Comparison of ENCODE assay signal across 21 cellular contexts in the genomic region with DNA sequence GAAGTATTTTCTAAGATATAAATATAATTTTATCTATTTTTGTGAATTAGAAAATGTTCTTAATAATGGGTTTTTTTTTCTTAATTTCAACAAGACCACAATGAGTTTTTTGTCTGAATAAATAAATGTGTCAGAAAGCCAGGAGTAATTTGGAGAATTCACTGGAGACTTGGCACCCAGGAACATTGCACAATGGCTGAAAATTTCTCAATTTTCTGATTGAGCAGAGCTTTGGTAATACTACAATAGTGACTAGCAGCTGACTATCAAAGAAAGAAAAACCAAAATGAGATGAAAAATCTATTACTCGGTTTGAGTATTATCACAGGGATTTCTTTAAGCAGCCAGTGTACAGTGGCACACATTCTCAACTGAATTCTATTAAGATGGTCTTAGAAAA.
DNase-seq lines count a peak whose midpoint lies in the region; ATAC-seq, FAIRE-seq and TF ChIP-seq lines count a peak whose summit lies in the region.
"Had no signal": no experiment of that assay in that cellular context is flagged by ENCODE, and none has a peak within 500 bp of the region (broad histone marks: within the 10 kb centered on the region; RNA-seq: fewer than 3 reads in every experiment).

No MANE protein-coding gene starts in this region.

- CTCF ChIA-PET in MCF 10A (lab: Yijun Ruan, JAX) (interaction anchor here (0.5 to 0.7 kb wide), 2 partner anchors 245 to 1429 kb away, joined by 3 read pairs; no protein-coding TSS in a partner anchor), mammary epithelial cell (lab: Charles Lee; ENCODE audit: low non-redundant PET) (no interaction called here), HepG2 (lab: Yijun Ruan, JAX; ENCODE audit: low intra/inter-chr PET ratio, low total read pairs) (no interaction called here)

- ATAC-seq in HepG2: no peak
- ATAC-seq in HG03571 (IDR thresholded peaks at IDR 0.05; ENCODE audit: unreplicated experiment): no peak
- ATAC-seq in activated naive CD8-positive, alpha-beta T cell treated with anti-CD3 and anti-CD28 coated beads, Interleukin-2, amount 50 U/mL, for 24 hours: no peak
- ATAC-seq: A549; CD8-positive, alpha-beta T cell had no signal

- no peaks in the 10 kb centered on the region for H3K27me3 ChIP-seq in mammary epithelial cell (ENCODE audit: insufficient read depth, low read length)
- no peaks in the 10 kb centered on the region for H3K27me3 ChIP-seq in HepG2 (ENCODE audit: control insufficient read depth in 1 of 2, insufficient read depth in 2 of 2, low read length in 2 of 2)
- H3K27me3 ChIP-seq: BLaER1 treated with 17β-estradiol and CSF1 and Interleukin-3, amounts not matched to agents 10 nM and 100 nM had no signal

- intact Hi-C loops in MCF 10A (cut with micrococcal nuclease) (no loop called here), mammary epithelial cell (cut with micrococcal nuclease) (no loop called here), HepG2 (cut with micrococcal nuclease; ENCODE audit: unreplicated experiment) (no loop called here)

- no peak for TF ChIP-seq POLR2A in HepG2 (IDR thresholded peaks at IDR 0.05; ENCODE audit: insufficient read depth in 1 of 2, low read depth in 2 of 2, low read length in 2 of 2)

- no peaks in the 10 kb centered on the region for H3K36me3 Mint-ChIP-seq in MCF 10A (ENCODE audit: insufficient read depth, unreplicated experiment)
- no peaks in the 10 kb centered on the region for H3K36me3 Mint-ChIP-seq in activated naive CD8-positive, alpha-beta T cell treated with anti-CD3 and anti-CD28 coated beads, Interleukin-2, amount 50 U/mL, for 24 hours (ENCODE audit: low read depth)
- H3K36me3 Mint-ChIP-seq: CD8-positive, alpha-beta T cell had no signal

- TF ChIP-seq EP300 in HepG2 (IDR thresholded peaks at IDR 0.05; ENCODE audit: low read depth in 2 of 2, low read length in 2 of 2) (no peak), HepG2 (CRISPR knock-in tag; IDR thresholded peaks at IDR 0.05; ENCODE audit: borderline replicate concordance) (no peak)

- peak; percentile 79 for FAIRE-seq in frontal cortex (lab: Jason Lieb, UNC)
- FAIRE-seq in HepG2 (lab: Jason Lieb, UNC): no peak
- FAIRE-seq: A549, D721Med, GM12891, GM19239 had no signal

- H3K4me3 ChIP-seq in mammary epithelial cell (replicated peaks in 1 of 3; ENCODE audit: insufficient read depth in 1 of 3, low read depth in 2 of 3, low read length in 3 of 3) (no peak overlapping the region), HepG2 (replicated peaks in 1 of 3; ENCODE audit: insufficient read depth in 1 of 3, low read depth in 2 of 3, low read length in 3 of 3) (no peak overlapping the region)
- H3K4me3 ChIP-seq: A549; BLaER1 treated with 17β-estradiol and CSF1 and Interleukin-3, amounts not matched to agents 10 nM and 100 nM had no signal

- peaks cover 9% of the 10 kb centered on the region for H3K9me3 Mint-ChIP-seq in MCF 10A (ENCODE audit: unreplicated experiment)
- H3K9me3 Mint-ChIP-seq in activated naive CD8-positive, alpha-beta T cell treated with anti-CD3 and anti-CD28 coated beads, Interleukin-2, amount 50 U/mL, for 24 hours: peaks cover 11% of the 10 kb centered on the region

- no peak for TF ChIP-seq RAD21 in HepG2 (CRISPR knock-in tag; IDR thresholded peaks at IDR 0.05)

- dilution Hi-C loops in mammary epithelial cell (cut with HindIII; ENCODE audit: low sequenced_read_pairs): no loop called here

- no peak overlapping the region for H3K9ac ChIP-seq in mammary epithelial cell (ENCODE audit: insufficient read depth, low read length)
- no peak overlapping the region for H3K9ac ChIP-seq in HepG2 (ENCODE audit: insufficient read depth, low read depth, low read length)
- H3K9ac ChIP-seq: BLaER1 treated with 17β-estradiol and CSF1 and Interleukin-3, amounts not matched to agents 10 nM and 100 nM had no signal

- DNase-seq in MCF 10A (ENCODE audit: unreplicated experiment): peak; percentile 41
- no peak for DNase-seq in mammary epithelial cell
- DNase-seq in frontal cortex (ENCODE audit: low spot score in 2 of 2): no peak
- DNase-seq in HepG2 (ENCODE audit: low spot score): no peak
- DNase-seq in activated naive CD8-positive, alpha-beta T cell treated with anti-CD3 and anti-CD28 coated beads, Interleukin-2, amount 50 U/mL, for 24 hours: no peak
- DNase-seq: AML-193; Caco-2; Calu3; CD4-positive, alpha-beta T cell; CD8-positive, alpha-beta T cell; DMS79 treated with DMSO at 0.1 percent for 48 hours; GF-D8 had no signal

- H3K36me3 ChIP-seq in mammary epithelial cell (ENCODE audit: insufficient read depth, low read length): no peaks in the 10 kb centered on the region
- H3K36me3 ChIP-seq in HepG2 (replicated peaks in 1 of 2; ENCODE audit: control insufficient read depth in 1 of 2, insufficient read depth in 2 of 2, low read length in 2 of 2): no peaks in the 10 kb centered on the region
- H3K36me3 ChIP-seq: BLaER1 treated with 17β-estradiol and CSF1 and Interleukin-3, amounts not matched to agents 10 nM and 100 nM had no signal

- H3K27ac ChIP-seq in mammary epithelial cell (ENCODE audit: insufficient read depth, low read depth, low read length) (no peak overlapping the region), HepG2 (ENCODE audit: extremely low read length, insufficient read depth, low read length) (no peak overlapping the region)
- H3K27ac ChIP-seq: 22Rv1; A549; BLaER1 treated with 17β-estradiol and CSF1 and Interleukin-3, amounts not matched to agents 10 nM and 100 nM; C4-2B had no signal

- no peak overlapping the region for H3K27ac Mint-ChIP-seq in MCF 10A (ENCODE audit: low read depth, unreplicated experiment)
- no peak overlapping the region for H3K27ac Mint-ChIP-seq in activated naive CD8-positive, alpha-beta T cell treated with anti-CD3 and anti-CD28 coated beads, Interleukin-2, amount 50 U/mL, for 24 hours
- H3K27ac Mint-ChIP-seq: B cell; CD4-positive, alpha-beta T cell; CD8-positive, alpha-beta T cell had no signal

- H2AFZ ChIP-seq in mammary epithelial cell (ENCODE audit: low read depth, low read length) (no peak overlapping the region), HepG2 (ENCODE audit: low read length) (no peak overlapping the region)

- in situ Hi-C loops in mammary epithelial cell (cut with MboI; ENCODE audit: low sequenced_read_pairs in 2 of 2) (no loop called here), HepG2 (cut with HindIII; ENCODE audit: extremely low pct_ligation_motif_present, low pct_unique_long_range_greater_than_20kb) (no loop called here)

- H3K79me2 ChIP-seq in mammary epithelial cell (ENCODE audit: insufficient read depth, low read length) (no peaks in the 10 kb centered on the region), HepG2 (ENCODE audit: insufficient read depth, low read length) (no peaks in the 10 kb centered on the region)

- peaks cover 2% of the 10 kb centered on the region for H3K9me3 ChIP-seq in mammary epithelial cell (replicated peaks; ENCODE audit: insufficient read depth, low read length)
- no peaks in the 10 kb centered on the region for H3K9me3 ChIP-seq in HepG2 (ENCODE audit: low read length)
- H3K9me3 ChIP-seq: A549; BLaER1 treated with 17β-estradiol and CSF1 and Interleukin-3, amounts not matched to agents 10 nM and 100 nM; Caco-2 had no signal

- TF ChIP-seq CTCF in MCF 10A (IDR thresholded peaks at IDR 0.05; ENCODE audit: unreplicated experiment) (no peak), mammary epithelial cell (conservative IDR thresholded peaks at IDR 0.05 in 1 of 2, IDR thresholded peaks at IDR 0.05 in 1 of 2; ENCODE audit: extremely low read depth in 1 of 2, insufficient read depth in 1 of 2, low read depth in 1 of 2, low read length in 2 of 2) (no peak), HepG2 (CRISPR knock-in tag; IDR thresholded peaks at IDR 0.05) (no peak)

- H3K4me1 ChIP-seq in mammary epithelial cell (ENCODE audit: insufficient read depth, low read length): no peaks in the 10 kb centered on the region
- H3K4me1 ChIP-seq in HepG2 (ENCODE audit: insufficient read depth, low read length): no peaks in the 10 kb centered on the region
- H3K4me1 ChIP-seq: A549; BLaER1 treated with 17β-estradiol and CSF1 and Interleukin-3, amounts not matched to agents 10 nM and 100 nM; Caco-2 had no signal

- no peaks in the 10 kb centered on the region for H4K20me1 ChIP-seq in mammary epithelial cell (ENCODE audit: insufficient read depth, low read length)
- no peaks in the 10 kb centered on the region for H4K20me1 ChIP-seq in HepG2 (ENCODE audit: insufficient read depth, low read length)
- H4K20me1 ChIP-seq: BLaER1 treated with 17β-estradiol and CSF1 and Interleukin-3, amounts not matched to agents 10 nM and 100 nM had no signal

- H3K4me1 Mint-ChIP-seq in MCF 10A (ENCODE audit: insufficient read depth, unreplicated experiment): no peaks in the 10 kb centered on the region
- no peaks in the 10 kb centered on the region for H3K4me1 Mint-ChIP-seq in activated naive CD8-positive, alpha-beta T cell treated with anti-CD3 and anti-CD28 coated beads, Interleukin-2, amount 50 U/mL, for 24 hours
- H3K4me1 Mint-ChIP-seq: B cell had no signal

- POLR2A ChIA-PET in MCF 10A (lab: Yijun Ruan, JAX): no interaction called here
- POLR2A ChIA-PET in HepG2 (lab: Yijun Ruan, JAX): no interaction called here

- 5% methylated on average over 1 of the region's 1 CpG for WGBS in mammary epithelial cell (ENCODE audit: low coverage, missing lambda C conversion rate)
- 7% methylated on average over 1 of the region's 1 CpG for WGBS in HepG2 (ENCODE audit: low lambda C conversion rate)

- BruUV-seq in MCF 10A (replicated peaks; lab: Mats Ljungman, UMichigan): no TSS peak
- BruUV-seq in mammary epithelial cell (replicated peaks; lab: Mats Ljungman, UMichigan): no TSS peak
- BruUV-seq in HepG2 (replicated peaks; lab: Mats Ljungman, UMichigan): no TSS peak

- H3K27me3 Mint-ChIP-seq in MCF 10A (ENCODE audit: insufficient read depth, unreplicated experiment): no peaks in the 10 kb centered on the region
- H3K27me3 Mint-ChIP-seq in activated naive CD8-positive, alpha-beta T cell treated with anti-CD3 and anti-CD28 coated beads, Interleukin-2, amount 50 U/mL, for 24 hours: no peaks in the 10 kb centered on the region
- H3K27me3 Mint-ChIP-seq: B cell; CD4-positive, alpha-beta T cell had no signal

- H3K4me3 Mint-ChIP-seq in MCF 10A (ENCODE audit: unreplicated experiment): no peak overlapping the region
- H3K4me3 Mint-ChIP-seq in activated naive CD8-positive, alpha-beta T cell treated with anti-CD3 and anti-CD28 coated beads, Interleukin-2, amount 50 U/mL, for 24 hours: no peak overlapping the region
- H3K4me3 Mint-ChIP-seq: B cell; CD4-positive, alpha-beta T cell; CD8-positive, alpha-beta T cell had no signal

- H3K4me2 ChIP-seq in mammary epithelial cell (ENCODE audit: insufficient read depth, low read depth, low read length) (no peak overlapping the region), HepG2 (ENCODE audit: low read depth, low read length) (no peak overlapping the region)
- H3K4me2 ChIP-seq: A549; BLaER1 treated with 17β-estradiol and CSF1 and Interleukin-3, amounts not matched to agents 10 nM and 100 nM had no signal
